ENCODE assay signal across 1 cellular context in genomic region chr11:62433141-62433543, GRCh38.
TF ChIP-seq lines count a peak whose summit lies in the region.

No MANE protein-coding gene starts in this region.

TF ChIP-seq in GM23338, 12 proteins besides CTCF, POLR2A, EP300 and RAD21 (continued from another document):
- TF ChIP-seq ZNF462 (CRISPR knock-in tag; IDR thresholded peaks at IDR 0.05) (no peak), JUNB (IDR thresholded peaks at IDR 0.05; ENCODE audit: unreplicated experiment) (no peak), POLR2AphosphoS5 (IDR thresholded peaks at IDR 0.05; ENCODE audit: low read depth) (no peak), EZH2phosphoT487 (IDR thresholded peaks at IDR 0.05; ENCODE audit: unreplicated experiment) (no peak), ZNF114 (CRISPR knock-in tag; IDR thresholded peaks at IDR 0.05) (no peak), STAT1 (IDR thresholded peaks at IDR 0.05; ENCODE audit: unreplicated experiment) (no peak), ZNF331 (CRISPR knock-in tag; IDR thresholded peaks at IDR 0.05; ENCODE audit: low read depth) (no peak), NANOG (IDR thresholded peaks at IDR 0.05; ENCODE audit: borderline replicate concordance) (no peak)
